Comparison of ENCODE assay signal across 34 cellular contexts in the genomic region with DNA sequence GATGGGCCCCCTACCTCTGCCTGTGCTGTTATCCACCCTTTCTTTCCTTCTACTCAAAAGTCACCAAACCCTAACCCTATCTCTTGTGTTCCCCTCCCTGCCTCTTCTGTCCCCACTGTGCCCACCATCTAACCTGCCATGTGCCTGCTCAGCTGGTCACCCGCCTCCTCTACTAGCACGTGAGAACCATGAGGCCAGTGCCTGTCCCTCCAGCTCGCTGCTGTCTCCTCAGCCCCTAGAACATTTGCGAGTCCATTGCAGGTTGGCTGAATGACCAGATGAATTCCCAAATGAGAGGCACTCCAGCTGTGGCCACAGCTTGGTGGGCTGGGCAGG.
DNase-seq lines count a peak whose midpoint lies in the region; ATAC-seq, FAIRE-seq and TF ChIP-seq lines count a peak whose summit lies in the region.
"Had no signal": no experiment of that assay in that cellular context is flagged by ENCODE, and none has a peak within 500 bp of the region (broad histone marks: within the 10 kb centered on the region; RNA-seq: fewer than 3 reads in every experiment).

No MANE protein-coding gene starts in this region.

- no peak overlapping the region for H3K9ac ChIP-seq in mesendoderm (ENCODE audit: low read length)

- FAIRE-seq in urothelium cell line (lab: Jason Lieb, UNC) = peak; percentile 35
- FAIRE-seq: A549, GM18507, H54, islet of Langerhans had no signal

- peaks cover 7% of the 10 kb centered on the region for H3K4me1 ChIP-seq in mesendoderm (ENCODE audit: control insufficient read depth, low read depth, low read length)
- H3K4me1 ChIP-seq: A549, ascending aorta, upper lobe of left lung had no signal

- CTCF ChIA-PET in WTC11 (lab: Charles Lee) = interaction anchor here (1.0 kb wide), 1 partner anchor 33 kb away, joined by 4 read pairs; no protein-coding TSS in a partner anchor

- peaks cover 9% of the 10 kb centered on the region for H3K27me3 Mint-ChIP-seq in activated T-cell treated with anti-CD3 and anti-CD28 coated beads, Interleukin-2, amount 50 U/mL, for 24 hours
- no peaks in the 10 kb centered on the region; the same call in 1 of the 2 replicates for H3K27me3 Mint-ChIP-seq in WTC11 (ENCODE audit: low read depth)
- peaks cover 24% of the 10 kb centered on the region for H3K27me3 Mint-ChIP-seq in nephron progenitor cell (ENCODE audit: low read depth, poor library complexity)
- H3K27me3 Mint-ChIP-seq: activated CD8-positive, alpha-beta T cell treated with anti-CD3 and anti-CD28 coated beads for 36 hours had no signal

- no CpG with 5 or more reads among the region's 4 CpGs for WGBS in mesendoderm (ENCODE audit: extremely low coverage, insufficient coverage, low lambda C conversion rate)

- no peaks in the 10 kb centered on the region for H3K9me3 Mint-ChIP-seq in activated T-cell treated with anti-CD3 and anti-CD28 coated beads, Interleukin-2, amount 50 U/mL, for 24 hours
- peaks cover 14% of the 10 kb centered on the region for H3K9me3 Mint-ChIP-seq in WTC11
- H3K9me3 Mint-ChIP-seq in nephron progenitor cell = peaks cover 5% of the 10 kb centered on the region
- H3K9me3 Mint-ChIP-seq: activated CD8-positive, alpha-beta T cell treated with anti-CD3 and anti-CD28 coated beads for 36 hours; activated T-cell treated with anti-CD3 and anti-CD28 coated beads, Interleukin-2, amount 50 U/mL, for 4 hours; naive B cell; stimulated activated effector memory CD8-positive, alpha-beta T cell treated with anti-CD3 and anti-CD28 coated beads, Interleukin-12 subunit alpha, Interleukin-12 subunit beta, amount 100 ng/mL, for 72 hours; T-helper 2 cell treated with Interferon-gamma antibody and Interleukin-4, amounts not matched to agents 5 μg/mL and 100 μg/mL, for 36 hours had no signal

- POLR2A ChIA-PET in WTC11 (lab: Charles Lee) = no interaction called here

- ATAC-seq in WTC11 (no peak), HG03139 (IDR thresholded peaks at IDR 0.05; ENCODE audit: unreplicated experiment) (no peak)
- ATAC-seq: A549; activated CD8-positive, alpha-beta T cell treated with anti-CD3 and anti-CD28 coated beads for 36 hours; activated T-cell treated with anti-CD3 and anti-CD28 coated beads, Interleukin-2, amount 50 U/mL, for 4 hours; esophagus mucosa; Panc1; stimulated activated effector memory CD8-positive, alpha-beta T cell treated with anti-CD3 and anti-CD28 coated beads, Interleukin-12 subunit alpha, Interleukin-12 subunit beta, amount 100 ng/mL, for 72 hours had no signal

- no peak overlapping the region for H3K4me3 ChIP-seq in mesendoderm (ENCODE audit: low read length)
- H3K4me3 ChIP-seq: A549, ascending aorta, cardiac muscle cell, left ventricle myocardium inferior, upper lobe of left lung had no signal

- no peak overlapping the region for H3K27ac Mint-ChIP-seq in activated T-cell treated with anti-CD3 and anti-CD28 coated beads, Interleukin-2, amount 50 U/mL, for 24 hours
- H3K27ac Mint-ChIP-seq in WTC11 (peak overlapping the region; percentile 61), nephron progenitor cell (no peak overlapping the region)
- H3K27ac Mint-ChIP-seq: activated CD8-positive, alpha-beta T cell treated with anti-CD3 and anti-CD28 coated beads for 36 hours; stimulated activated effector memory CD8-positive, alpha-beta T cell treated with anti-CD3 and anti-CD28 coated beads, Interleukin-12 subunit alpha, Interleukin-12 subunit beta, amount 100 ng/mL, for 72 hours; T-helper 2 cell treated with Interferon-gamma antibody and Interleukin-4, amounts not matched to agents 5 μg/mL and 100 μg/mL, for 36 hours had no signal

- no peaks in the 10 kb centered on the region for H3K36me3 Mint-ChIP-seq in activated T-cell treated with anti-CD3 and anti-CD28 coated beads, Interleukin-2, amount 50 U/mL, for 24 hours (ENCODE audit: low read depth)
- H3K36me3 Mint-ChIP-seq in WTC11 (peaks cover 15% of the 10 kb centered on the region), nephron progenitor cell (ENCODE audit: low read depth) (no peaks in the 10 kb centered on the region)
- H3K36me3 Mint-ChIP-seq: stimulated activated effector memory CD8-positive, alpha-beta T cell treated with anti-CD3 and anti-CD28 coated beads, Interleukin-12 subunit alpha, Interleukin-12 subunit beta, amount 100 ng/mL, for 72 hours had no signal

- DNase-seq in activated T-cell treated with anti-CD3 and anti-CD28 coated beads, Interleukin-2, amount 50 U/mL, for 24 hours = peak; percentile 8
- DNase-seq in activated T-cell treated with anti-CD3 and anti-CD28 coated beads, Interleukin-2, amount 50 U/mL, for 1 hour = no peak
- DNase-seq in WTC11 (ENCODE audit: low spot score) = no peak
- DNase-seq in mesendoderm = no peak
- no peak for DNase-seq in urothelium cell line (ENCODE audit: low spot score)
- no peak for DNase-seq in DMS53 treated with DMSO at 0.1 percent for 48 hours (lab: John Stamatoyannopoulos, UW; ENCODE audit: unreplicated experiment)
- no peak for DNase-seq in nephron progenitor cell
- DNase-seq: activated CD8-positive, alpha-beta T cell treated with anti-CD3 and anti-CD28 coated beads for 36 hours; activated gamma-delta T cell treated with Interleukin-2 at 50 U/mL for 16 hours; activated T-cell treated with anti-CD3 and anti-CD28 coated beads, Interleukin-2, amount 50 U/mL, for 4 hours; AML-193; EL; glutamatergic neuron; Karpas-422; left ventricle myocardium inferior; naive B cell; NCI-H1417 treated with DMSO at 0.1 percent for 48 hours; NCI-H2029 treated with DMSO at 0.1 percent for 48 hours; occipital lobe; SHP77; stimulated activated CD4-positive, alpha-beta T cell treated with anti-CD3 and anti-CD28 coated beads, Interleukin-15, amount 100 ng/mL, for 24 hours; stimulated activated CD4-positive, alpha-beta T cell treated with anti-CD3 and anti-CD28 coated beads, Interleukin-4, amount 100 ng/mL, for 4 hours; upper lobe of left lung had no signal

- H3K27ac ChIP-seq in mesendoderm (ENCODE audit: low read depth, low read length) = no peak overlapping the region
- H3K27ac ChIP-seq: A549, ascending aorta, cardiac muscle cell, left ventricle myocardium inferior, upper lobe of left lung had no signal

- H3K4me2 ChIP-seq in mesendoderm (ENCODE audit: low read length) = no peak overlapping the region
- H3K4me2 ChIP-seq: A549 had no signal

- H3K79me2 ChIP-seq in mesendoderm (ENCODE audit: control insufficient read depth, insufficient read depth, low read length) = no peaks in the 10 kb centered on the region

- no peaks in the 10 kb centered on the region for H3K36me3 ChIP-seq in mesendoderm (ENCODE audit: control insufficient read depth, insufficient read depth, low read length)
- H3K36me3 ChIP-seq: ascending aorta, cardiac muscle cell, left ventricle myocardium inferior, upper lobe of left lung had no signal

- no peak overlapping the region for H2AK5ac ChIP-seq in mesendoderm (ENCODE audit: low read length)

- no peaks in the 10 kb centered on the region for H3K4me1 Mint-ChIP-seq in activated T-cell treated with anti-CD3 and anti-CD28 coated beads, Interleukin-2, amount 50 U/mL, for 24 hours (ENCODE audit: low read depth)
- H3K4me1 Mint-ChIP-seq in WTC11 (peaks cover 43% of the 10 kb centered on the region), nephron progenitor cell (peaks cover 44% of the 10 kb centered on the region)
- H3K4me1 Mint-ChIP-seq: stimulated activated effector memory CD8-positive, alpha-beta T cell treated with anti-CD3 and anti-CD28 coated beads, Interleukin-12 subunit alpha, Interleukin-12 subunit beta, amount 100 ng/mL, for 72 hours had no signal

- no peaks in the 10 kb centered on the region for H3K27me3 ChIP-seq in mesendoderm (ENCODE audit: insufficient read depth, low read length, poor library complexity)
- H3K27me3 ChIP-seq: ascending aorta, cardiac muscle cell, upper lobe of left lung had no signal

- no peak overlapping the region for H2BK15ac ChIP-seq in mesendoderm (replicated peaks; ENCODE audit: low read depth)

- H4K8ac ChIP-seq in mesendoderm (ENCODE audit: low read depth, low read length) = no peak overlapping the region

- no peak for TF ChIP-seq CTCF in WTC11 (IDR thresholded peaks at IDR 0.05)
- TF ChIP-seq CTCF in nephron progenitor cell (IDR thresholded peaks at IDR 0.05) = no peak

- H3K4me3 Mint-ChIP-seq in activated T-cell treated with anti-CD3 and anti-CD28 coated beads, Interleukin-2, amount 50 U/mL, for 24 hours = no peak overlapping the region
- H3K4me3 Mint-ChIP-seq in WTC11 = no peak overlapping the region
- no peak overlapping the region for H3K4me3 Mint-ChIP-seq in nephron progenitor cell
- H3K4me3 Mint-ChIP-seq: activated CD8-positive, alpha-beta T cell treated with anti-CD3 and anti-CD28 coated beads for 36 hours; activated T-cell treated with anti-CD3 and anti-CD28 coated beads, Interleukin-2, amount 50 U/mL, for 4 hours; stimulated activated effector memory CD8-positive, alpha-beta T cell treated with anti-CD3 and anti-CD28 coated beads, Interleukin-12 subunit alpha, Interleukin-12 subunit beta, amount 100 ng/mL, for 72 hours; T-helper 2 cell treated with Interferon-gamma antibody and Interleukin-4, amounts not matched to agents 5 μg/mL and 100 μg/mL, for 36 hours had no signal

- H3K18ac ChIP-seq in mesendoderm (ENCODE audit: low read length) = peak overlapping the region; percentile 32

- H3K4ac ChIP-seq in mesendoderm (ENCODE audit: low read depth, low read length) = peak overlapping the region; percentile 19

- peak overlapping the region; percentile 29 for H2BK5ac ChIP-seq in mesendoderm (ENCODE audit: low read length)

- no peak overlapping the region for H4K5ac ChIP-seq in mesendoderm (ENCODE audit: low read length)

- H3K79me1 ChIP-seq in mesendoderm (ENCODE audit: low read length) = no peaks in the 10 kb centered on the region

- peak overlapping the region; percentile 3 for H2BK120ac ChIP-seq in mesendoderm (ENCODE audit: low read depth, low read length)

- no peak overlapping the region for H3K23ac ChIP-seq in mesendoderm (ENCODE audit: low read length)

- peak overlapping the region; percentile 8 for H3K56ac ChIP-seq in mesendoderm (ENCODE audit: low read length)

TF ChIP-seq in WTC11, 78 proteins besides CTCF, POLR2A, EP300 and RAD21 (continues in another document):
- TF ChIP-seq ATF1 (CRISPR knock-in tag; IDR thresholded peaks at IDR 0.05) (no peak), USF1 (CRISPR knock-in tag; IDR thresholded peaks at IDR 0.05) (no peak), GTF2I (CRISPR knock-in tag; conservative IDR thresholded peaks at IDR 0.05) (no peak), TEAD4 (CRISPR knock-in tag; IDR thresholded peaks at IDR 0.05) (no peak)
